25 cellular contexts compared by ENCODE assay signal in the genomic region with DNA sequence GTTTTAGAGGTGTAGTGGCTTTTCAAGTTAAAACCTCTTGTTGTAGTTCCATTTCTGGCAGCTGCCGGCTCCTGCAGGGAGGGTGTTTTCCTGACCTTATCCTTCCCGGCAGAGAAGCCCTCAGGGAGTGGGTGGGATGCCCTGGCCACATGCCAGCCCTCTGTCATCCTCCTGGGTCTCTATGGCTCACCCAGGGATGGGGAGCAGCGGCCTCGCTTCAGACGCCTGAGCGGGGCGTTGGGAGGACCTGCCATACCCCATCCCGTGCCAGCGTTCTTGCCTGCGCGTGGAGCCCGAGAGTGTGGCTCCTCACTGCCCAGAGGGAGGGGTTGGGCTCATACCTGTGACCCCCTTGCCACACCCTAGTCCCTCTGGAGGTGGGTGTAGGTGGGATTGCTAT. TPM values are rescaled to one million over a fixed set of nuclear protein-coding genes. Genes with fewer than 3 reads are reported as not detected.
DNase-seq lines count a peak whose midpoint lies in the region; ATAC-seq, FAIRE-seq and TF ChIP-seq lines count a peak whose summit lies in the region.
"Had no signal": no experiment of that assay in that cellular context is flagged by ENCODE, and none has a peak within 500 bp of the region (broad histone marks: within the 10 kb centered on the region; RNA-seq: fewer than 3 reads in every experiment).

No MANE protein-coding gene starts in this region.

- H3K4me2 ChIP-seq in IMR-90 (ENCODE audit: low read depth, low read length), result no peak overlapping the region
- peak overlapping the region; percentile 49; the same call in 1 of the 2 replicates for H3K4me2 ChIP-seq in K562 (ENCODE audit: insufficient read depth, low read length)
- H3K4me2 ChIP-seq: PC-9 had no signal

- no peak overlapping the region for H2BK120ac ChIP-seq in IMR-90 (ENCODE audit: low read depth, low read length)

- H3K4me1 ChIP-seq in IMR-90 (ENCODE audit: control insufficient read depth, insufficient read depth, low read length) (no peaks in the 10 kb centered on the region), K562 (replicated peaks in 1 of 2; ENCODE audit: control insufficient read depth in 2 of 2, insufficient read depth in 2 of 2, low read length in 2 of 2) (peaks cover 0 to 11% of the 10 kb centered on the region in 2 experiments; a peak in 3 of 5 replicates)
- H3K4me1 ChIP-seq: parathyroid adenoma had no signal

- H3K23ac ChIP-seq in IMR-90 (ENCODE audit: low read depth, low read length), result no peak overlapping the region

- H2AK9ac ChIP-seq in IMR-90 (replicated peaks; ENCODE audit: low read depth, low read length, poor library complexity), result no peak overlapping the region

- H3K4me3 ChIP-seq in IMR-90 (ENCODE audit: insufficient read depth, low read depth, low read length) (no peak overlapping the region), K562 (no peak overlapping the region)
- H3K4me3 ChIP-seq: gastrocnemius medialis, PC-9 had no signal

- no peak overlapping the region for H3K14ac ChIP-seq in IMR-90 (replicated peaks; ENCODE audit: low read depth, low read length)

- no peak overlapping the region for H2BK15ac ChIP-seq in IMR-90 (ENCODE audit: low read depth, low read length)

- H3K9me1 ChIP-seq in IMR-90 (ENCODE audit: insufficient read depth, low read length), result no peaks in the 10 kb centered on the region
- no peaks in the 10 kb centered on the region for H3K9me1 ChIP-seq in K562 (ENCODE audit: control insufficient read depth, insufficient read depth, low read length)

- no peaks in the 10 kb centered on the region for H3K36me3 ChIP-seq in IMR-90 (ENCODE audit: control insufficient read depth, insufficient read depth, low read length)
- H3K36me3 ChIP-seq in K562 (ENCODE audit: control insufficient read depth, insufficient read depth, low read length), result no peaks in the 10 kb centered on the region
- H3K36me3 ChIP-seq: gastrocnemius medialis had no signal

- H3K79me2 ChIP-seq in K562 (ENCODE audit: control insufficient read depth, insufficient read depth, low read length), result no peaks in the 10 kb centered on the region
- H3K79me2 ChIP-seq: parathyroid adenoma had no signal

- H3K9ac ChIP-seq in IMR-90 (ENCODE audit: low read depth, low read length) (no peak overlapping the region), K562 (ENCODE audit: insufficient read depth in 1 of 2, low read depth in 2 of 2, low read length in 2 of 2) (no peak overlapping the region; a peak in 1 of 4 replicates)
- H3K9ac ChIP-seq: parathyroid adenoma had no signal

- no peak overlapping the region for H3K27ac ChIP-seq in IMR-90 (ENCODE audit: insufficient read depth, low read length)
- H3K27ac ChIP-seq in K562 (ENCODE audit: extremely low read depth, low read depth, low read length), result no peak overlapping the region
- H3K27ac ChIP-seq: gastrocnemius medialis, parathyroid adenoma, PC-9 had no signal

- no peak overlapping the region for H3K4ac ChIP-seq in IMR-90 (ENCODE audit: low read depth, low read length)

- no TSS peak for BruUV-seq in IMR-90 (replicated peaks; lab: Mats Ljungman, UMichigan)
- no TSS peak for BruUV-seq in K562 (replicated peaks; lab: Mats Ljungman, UMichigan)

- no peaks in the 10 kb centered on the region for H3K79me1 ChIP-seq in IMR-90 (ENCODE audit: low read depth in 1 of 2, low read length in 2 of 2)

- FAIRE-seq in K562 (lab: Jason Lieb, UNC), result no peak

- no peak overlapping the region for H4K5ac ChIP-seq in IMR-90 (ENCODE audit: low read depth, low read length)

- DNase-seq in NCI-H1092 treated with DMSO at 0.1 percent for 48 hours (lab: John Stamatoyannopoulos, UW) (peak; percentile 13), NCI-H1092 (lab: John Stamatoyannopoulos, UW) (no peak), IMR-90 (no peak), K562 (ENCODE audit: extremely low read depth in 1 of 4, low spot score in 3 of 4) (no peak), left ventricle myocardium superior (peak; percentile 66), head of caudate nucleus (no peak)
- DNase-seq in activated naive CD4-positive, alpha-beta T cell (lab: John Stamatoyannopoulos, UW), result no peak
- DNase-seq: 8988T; activated CD4-positive, alpha-beta memory T cell treated with anti-CD3 and anti-CD28 coated beads for 36 hours; activated CD4-positive, alpha-beta T cell treated with anti-CD3 and anti-CD28 coated beads for 1 hour; activated naive CD4-positive, alpha-beta T cell treated with anti-CD3 and anti-CD28 coated beads for 36 hours; activated T-cell treated with anti-CD3 and anti-CD28 coated beads, Interleukin-2, amount 50 U/mL, for 72 hours; Calu3; DND-41; gastrocnemius medialis; GF-D8; immature natural killer cell; mesenchymal stem cell; NCI-H2029 treated with DMSO at 0.1 percent for 48 hours; PC-9; stimulated activated CD4-positive, alpha-beta T cell treated with anti-CD3 and anti-CD28 coated beads, Interleukin-1b, Interleukin-23, amount 100 ng/mL, for 48 hours; stimulated activated naive CD8-positive, alpha-beta T cell treated with anti-CD3 and anti-CD28 coated beads, Interleukin-15, Interleukin-2, amounts not matched to agents 100 U/mL and 50 U/mL, for 24 hours had no signal

- intact Hi-C loops in IMR-90 (cut with micrococcal nuclease) (no loop called here), K562 (cut with micrococcal nuclease) (no loop called here), left ventricle myocardium superior (cut with micrococcal nuclease) (no loop called here), head of caudate nucleus (cut with DNase I) (no loop called here)

- WGBS in IMR-90 (ENCODE audit: extremely low coverage in 2 of 2, insufficient read length in 1 of 2), 2 experiments, result 63% methylated on average over 8 of the region's 12 CpGs; no CpG with 5 or more reads in 1 of the 2 experiments
- WGBS in K562 (ENCODE audit: insufficient coverage, low coverage, missing lambda C conversion rate), result 62% methylated on average over 8 of the region's 12 CpGs

- TF ChIP-seq CTCF in IMR-90 (conservative IDR thresholded peaks at IDR 0.05; ENCODE audit: low read depth, low read length), result no peak
- no peak for TF ChIP-seq CTCF in K562 (IDR thresholded peaks at IDR 0.05 in 2 of 3, conservative IDR thresholded peaks at IDR 0.05 in 1 of 3; ENCODE audit: insufficient read depth in 2 of 3, low read depth in 1 of 3, low read length in 3 of 3)

- POLR2A ChIA-PET in IMR-90 (lab: Charles Lee; ENCODE audit: unreplicated experiment), result no interaction called here
- POLR2A ChIA-PET in K562 (lab: Yijun Ruan, JAX), result no interaction called here

- TF ChIP-seq POLR2A in IMR-90 (IDR thresholded peaks at IDR 0.05; ENCODE audit: low read depth, low read length), result no peak
- TF ChIP-seq POLR2A in K562 (conservative IDR thresholded peaks at IDR 0.05), result no peak

- in situ Hi-C loops in IMR-90 (cut with MboI; ENCODE audit: low sequenced_read_pairs), result no loop called here
- in situ Hi-C loops in K562 (cut with MboI), result no loop called here

- H2BK5ac ChIP-seq in IMR-90 (ENCODE audit: low read depth, low read length, poor library complexity, severe bottlenecking), result no peak overlapping the region

- H3K9me3 ChIP-seq in IMR-90 (ENCODE audit: control insufficient read depth, insufficient read depth, low read length), result no peaks in the 10 kb centered on the region
- H3K9me3 ChIP-seq in K562 (replicated peaks; ENCODE audit: control insufficient read depth, insufficient read depth, low read depth, low read length), result no peaks in the 10 kb centered on the region
- H3K9me3 ChIP-seq: gastrocnemius medialis had no signal

- H3K27me3 ChIP-seq in IMR-90 (ENCODE audit: control insufficient read depth, insufficient read depth, low read length), result peaks cover 54% of the 10 kb centered on the region
- peaks cover 0 to 47% of the 10 kb centered on the region in 2 experiments; a peak in 3 of 5 replicates for H3K27me3 ChIP-seq in K562 (ENCODE audit: control insufficient read depth in 2 of 2, insufficient read depth in 2 of 2, low read length in 2 of 2)
- H3K27me3 ChIP-seq: gastrocnemius medialis had no signal

- no peak overlapping the region for H3K56ac ChIP-seq in IMR-90 (ENCODE audit: extremely low read depth, insufficient read depth, low read length)

- H2BK20ac ChIP-seq in IMR-90 (ENCODE audit: low read depth, low read length), result no peak overlapping the region

- H2AFZ ChIP-seq in IMR-90 (replicated peaks; ENCODE audit: low read length, poor library complexity) (peak overlapping the region; percentile 49), K562 (ENCODE audit: low read depth, low read length) (no peak overlapping the region)
- H2AFZ ChIP-seq: parathyroid adenoma, PC-9 had no signal

- no peak for TF ChIP-seq EP300 in K562 (IDR thresholded peaks at IDR 0.05; ENCODE audit: low read length)

- no peak overlapping the region for H4K91ac ChIP-seq in IMR-90 (ENCODE audit: insufficient read depth, low read depth, low read length)

- H4K8ac ChIP-seq in IMR-90 (ENCODE audit: low read depth in 2 of 2, low read length in 2 of 2), result no peak overlapping the region

- no peak overlapping the region for H3K18ac ChIP-seq in IMR-90 (ENCODE audit: low read depth, low read length)

- H4K20me1 ChIP-seq in IMR-90 (ENCODE audit: insufficient read depth, low read length), result no peaks in the 10 kb centered on the region
- H4K20me1 ChIP-seq in K562 (replicated peaks; ENCODE audit: control insufficient read depth, insufficient read depth, low read length), result no peaks in the 10 kb centered on the region

- CTCF ChIA-PET in IMR-90 (lab: Yijun Ruan, JAX), result no interaction called here
- CTCF ChIA-PET in K562 (lab: Yijun Ruan, JAX; ENCODE audit: low intra/inter-chr PET ratio), result no interaction called here

- ATAC-seq in IMR-90 (ENCODE audit: low read depth), result no peak
- ATAC-seq in K562, result no peak
- peak; percentile 59 for ATAC-seq in left ventricle myocardium superior
- ATAC-seq in GM21367 (IDR thresholded peaks at IDR 0.05; ENCODE audit: unreplicated experiment), result no peak
- ATAC-seq: activated T-cell treated with anti-CD3 and anti-CD28 coated beads, Interleukin-2, amount 50 U/mL, for 72 hours; gastrocnemius medialis; stimulated activated naive CD8-positive, alpha-beta T cell treated with anti-CD3 and anti-CD28 coated beads, Interleukin-15, Interleukin-2, amounts not matched to agents 100 U/mL and 50 U/mL, for 24 hours had no signal

- H2AK5ac ChIP-seq in IMR-90 (ENCODE audit: low read depth, low read length), result no peak overlapping the region

- dilution Hi-C loops in IMR-90 (cut with HindIII; ENCODE audit: low sequenced_read_pairs, unreplicated experiment), result no loop called here

- TF ChIP-seq RAD21 in IMR-90 (IDR thresholded peaks at IDR 0.05; ENCODE audit: low read length) (no peak), K562 (CRISPR knock-in tag; conservative IDR thresholded peaks at IDR 0.05 in 1 of 2, IDR thresholded peaks at IDR 0.05 in 1 of 2) (no peak)

RNA-seq across cellular contexts. Expression of gene KCNJ12, which starts 11.9 kb away (rescaled TPM):
- total RNA-seq in IMR-90 (2012; rRNA removed) (under 0.01 and 0.28 TPM in 2 replicates), K562 (2014; rRNA removed) (0.12 TPM in 1 of 2 replicates, not detected in the other), K562 (2014; rRNA removed; fragmentation: Illumina TruSeq; extraction: Trizol) (not detected in 2 replicates), K562 (2015; rRNA removed; fragmentation: Illumina TruSeq; extraction: Trizol) (not detected in 2 replicates), K562 (2021) (0.02 TPM in 1 of 2 replicates, not detected in the other), left ventricle myocardium superior (11.4 TPM)
- polyA plus RNA-seq in IMR-90 (2012; rRNA removed) (0.10 and 0.13 TPM in 2 replicates), K562 (2011; rRNA removed) (not detected in 2 replicates), K562 (2014; fragmentation: Illumina TruSeq; extraction: Trizol) (not detected in 2 replicates), K562 (2014; fragmentation: Nextera tagmentation; extraction: Ambion mirVana) (not detected), K562 (2014; rRNA removed) (not detected in 2 replicates)
- 0.14 and 0.32 TPM in 2 replicates for polyA plus RNA-seq in IMR-90 (2012; cell fraction: cytosol; rRNA removed)
- polyA plus RNA-seq in IMR-90 (2012; cell fraction: nucleus; rRNA removed; ENCODE audit: low replicate concordance), result 0.13 and 0.17 TPM in 2 replicates
- total RNA-seq in K562 (2011; cell fraction: chromatin; rRNA removed; ENCODE audit: low replicate concordance), result not detected in 2 replicates
- total RNA-seq in K562 (2011; cell fraction: nucleolus; rRNA removed), result not detected in 2 replicates
- not detected in 2 replicates for total RNA-seq in K562 (2011; cell fraction: nucleoplasm; rRNA removed)
- 0.01 and 0.03 TPM in 2 replicates for polyA plus RNA-seq in K562 (2011; cell fraction: cytosol; rRNA removed)
- not detected in 2 replicates for polyA plus RNA-seq in K562 (2011; cell fraction: nucleus; rRNA removed)
- polyA plus RNA-seq in K562 (2012), result not detected in 2 replicates
- not detected in 2 replicates for polyA minus RNA-seq in K562 (2011; rRNA and poly(A)+ RNA removed)
- not detected in 2 replicates for polyA minus RNA-seq in K562 (2011; cell fraction: cytosol; rRNA and poly(A)+ RNA removed)
- not detected in 2 replicates for polyA minus RNA-seq in K562 (2011; cell fraction: nucleus; rRNA and poly(A)+ RNA removed)
- total RNA-seq: activated CD4-positive, alpha-beta memory T cell treated with anti-CD3 and anti-CD28 coated beads for 36 hours; activated naive CD4-positive, alpha-beta T cell treated with anti-CD3 and anti-CD28 coated beads for 36 hours; activated T-cell treated with anti-CD3 and anti-CD28 coated beads, Interleukin-2, amount 50 U/mL, for 72 hours; Calu3; HT-29 had no signal
- polyA plus RNA-seq: immature natural killer cell had no signal

Comparison
In these comparisons a context has a peak if more than half of its experiments do, and no peak if none do; other contexts are left out.
1. DNase-seq: peak in NCI-H1092 treated with DMSO at 0.1 percent for 48 hours (single experiment) and left ventricle myocardium superior (single experiment); none in NCI-H1092 (single experiment), IMR-90 (single experiment), K562 (0 of 4), activated naive CD4-positive, alpha-beta T cell (0 of 4) and head of caudate nucleus (0 of 42).